29 cellular contexts compared by ENCODE assay signal in the genomic region with DNA sequence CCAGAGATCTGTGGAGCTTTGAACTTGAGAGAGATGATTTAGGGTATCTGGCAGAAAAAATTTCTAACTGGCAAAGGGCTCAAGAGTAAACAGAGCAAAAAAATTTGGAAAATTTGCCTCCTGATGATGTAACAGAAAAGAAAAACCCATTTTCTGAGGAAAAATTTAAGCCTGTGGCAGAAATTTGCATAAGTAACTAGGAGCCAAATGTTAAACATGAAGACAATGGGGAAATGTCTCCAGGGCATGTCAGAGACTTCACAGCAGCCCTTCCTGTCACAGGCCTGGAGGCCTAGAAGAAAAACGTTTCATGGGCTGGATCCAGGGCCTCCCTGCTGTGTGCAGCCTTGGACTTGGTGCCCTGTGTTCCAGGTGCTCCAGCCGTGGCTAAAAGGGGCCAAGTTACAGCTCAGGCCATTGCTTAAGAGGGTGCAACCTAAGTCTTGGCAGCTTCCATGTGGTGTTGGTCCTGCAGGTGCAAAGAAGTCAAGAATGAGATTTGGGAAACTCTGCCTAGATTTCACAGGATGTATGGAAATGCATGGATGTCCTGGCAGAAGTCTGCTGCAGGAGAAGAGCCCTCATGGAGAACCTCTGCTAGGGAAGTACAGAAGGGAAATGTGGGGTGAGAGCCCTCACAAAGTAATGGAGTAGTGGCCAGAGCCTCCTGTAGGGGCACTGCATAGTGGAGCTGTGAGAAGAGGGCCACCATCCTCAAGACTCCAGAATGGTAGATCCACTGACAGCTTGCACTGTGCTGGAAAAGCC. TPM values are rescaled to one million over a fixed set of nuclear protein-coding genes. Genes with fewer than 3 reads are reported as not detected.
"Had no signal": no experiment of that assay in that cellular context is flagged by ENCODE, and none has a peak within 500 bp of the region (broad histone marks: within the 10 kb centered on the region; RNA-seq: fewer than 3 reads in every experiment).

No MANE protein-coding gene starts in this region.

- H3K27ac Mint-ChIP-seq: activated CD4-positive, alpha-beta memory T cell treated with anti-CD3 and anti-CD28 coated beads for 36 hours; activated CD4-positive, alpha-beta T cell treated with anti-CD3 and anti-CD28 coated beads, Interleukin-2, amount 10 ng/mL, durations not matched to agents 24 days and 14 days; activated naive CD4-positive, alpha-beta T cell treated with anti-CD3 and anti-CD28 coated beads, Interleukin-2, amount 10 ng/mL, durations not matched to agents 7 days and 5 days; activated naive CD8-positive, alpha-beta T cell treated with anti-CD3 and anti-CD28 coated beads, Interleukin-2, amount 10 ng/mL, durations not matched to agents 7 days and 5 days; activated T-cell treated with anti-CD3 and anti-CD28 coated beads, Interleukin-2, amount 50 U/mL, for 24 hours; effector memory CD8-positive, alpha-beta T cell; stimulated activated effector memory CD8-positive, alpha-beta T cell treated with anti-CD3 and anti-CD28 coated beads, Interleukin-12 subunit alpha, Interleukin-12 subunit beta, amount 100 ng/mL, for 72 hours; stimulated activated naive CD8-positive, alpha-beta T cell treated with anti-CD3 and anti-CD28 coated beads, Interleukin-15, amount 100 ng/mL, for 72 hours; T-helper 17 cell; type B pancreatic cell had no signal

- H3K27ac ChIP-seq: brain microvascular endothelial cell, coronary artery, left ventricle myocardium inferior, pancreas, prostate gland, skin epidermis, uterus had no signal

- H3K9me3 ChIP-seq: pancreas, prostate gland, uterus had no signal

- H3K4me1 ChIP-seq: left ventricle myocardium inferior, pancreas, prostate gland, uterus had no signal

- H3K4me3 Mint-ChIP-seq: activated CD4-positive, alpha-beta memory T cell treated with anti-CD3 and anti-CD28 coated beads for 36 hours; activated CD4-positive, alpha-beta T cell treated with anti-CD3 and anti-CD28 coated beads, Interleukin-2, amount 10 ng/mL, durations not matched to agents 24 days and 14 days; activated naive CD4-positive, alpha-beta T cell treated with anti-CD3 and anti-CD28 coated beads, Interleukin-2, amount 10 ng/mL, durations not matched to agents 7 days and 5 days; activated naive CD8-positive, alpha-beta T cell treated with anti-CD3 and anti-CD28 coated beads, Interleukin-2, amount 10 ng/mL, durations not matched to agents 7 days and 5 days; activated T-cell treated with anti-CD3 and anti-CD28 coated beads, Interleukin-2, amount 50 U/mL, for 24 hours; effector memory CD8-positive, alpha-beta T cell; stimulated activated effector memory CD8-positive, alpha-beta T cell treated with anti-CD3 and anti-CD28 coated beads, Interleukin-12 subunit alpha, Interleukin-12 subunit beta, amount 100 ng/mL, for 72 hours; stimulated activated naive CD8-positive, alpha-beta T cell treated with anti-CD3 and anti-CD28 coated beads, Interleukin-15, amount 100 ng/mL, for 72 hours; T-helper 17 cell; type B pancreatic cell had no signal

- DNase-seq: activated CD4-positive, alpha-beta memory T cell treated with anti-CD3 and anti-CD28 coated beads for 36 hours; activated CD4-positive, alpha-beta T cell treated with anti-CD3 and anti-CD28 coated beads, Interleukin-2, amount 10 ng/mL, durations not matched to agents 24 days and 14 days; activated CD4-positive, CD25-positive, alpha-beta regulatory T cell treated with anti-CD3 and anti-CD28 coated beads, Interleukin-2, amount 50 U/mL, for 72 hours; activated CD8-positive, alpha-beta memory T cell treated with anti-CD3 and anti-CD28 coated beads, Interleukin-2, amount 50 U/mL, for 48 hours; activated gamma-delta T cell; activated naive CD4-positive, alpha-beta T cell treated with anti-CD3 and anti-CD28 coated beads, Interleukin-2, amount 10 ng/mL, durations not matched to agents 7 days and 5 days; activated naive CD8-positive, alpha-beta T cell treated with anti-CD3 and anti-CD28 coated beads, Interleukin-2, amount 10 ng/mL, durations not matched to agents 7 days and 5 days; activated T-cell treated with anti-CD3 and anti-CD28 coated beads, Interleukin-2, amount 50 U/mL, for 24 hours; amniotic stem cell; brain microvascular endothelial cell; effector memory CD8-positive, alpha-beta T cell; foreskin melanocyte; left ventricle myocardium inferior; naive B cell; nucleus accumbens; retina; stimulated activated CD4-positive, alpha-beta T cell treated with anti-CD3 and anti-CD28 coated beads, Interleukin-12 subunit alpha, Interleukin-12 subunit beta, amount 100 ng/mL, for 4 hours; stimulated activated CD4-positive, alpha-beta T cell treated with anti-CD3 and anti-CD28 coated beads, Interleukin-4, amount 100 ng/mL, for 24 hours; stimulated activated naive CD8-positive, alpha-beta T cell treated with anti-CD3 and anti-CD28 coated beads, Interleukin-15, amount 100 ng/mL, for 72 hours; substantia nigra; T-helper 17 cell; uterus had no signal

- H3K27me3 ChIP-seq: brain microvascular endothelial cell, uterus had no signal

- H3K4me1 Mint-ChIP-seq: activated CD4-positive, alpha-beta T cell treated with anti-CD3 and anti-CD28 coated beads, Interleukin-2, amount 10 ng/mL, durations not matched to agents 24 days and 14 days; activated naive CD4-positive, alpha-beta T cell treated with anti-CD3 and anti-CD28 coated beads, Interleukin-2, amount 10 ng/mL, durations not matched to agents 7 days and 5 days; activated naive CD8-positive, alpha-beta T cell treated with anti-CD3 and anti-CD28 coated beads, Interleukin-2, amount 10 ng/mL, durations not matched to agents 7 days and 5 days; naive B cell; stimulated activated effector memory CD8-positive, alpha-beta T cell treated with anti-CD3 and anti-CD28 coated beads, Interleukin-12 subunit alpha, Interleukin-12 subunit beta, amount 100 ng/mL, for 72 hours; stimulated activated naive CD8-positive, alpha-beta T cell treated with anti-CD3 and anti-CD28 coated beads, Interleukin-15, amount 100 ng/mL, for 72 hours; T-helper 17 cell had no signal

- ATAC-seq: effector memory CD8-positive, alpha-beta T cell; pancreas; sciatic nerve; stimulated activated effector memory CD8-positive, alpha-beta T cell treated with anti-CD3 and anti-CD28 coated beads, Interleukin-12 subunit alpha, Interleukin-12 subunit beta, amount 100 ng/mL, for 72 hours; stimulated activated naive CD8-positive, alpha-beta T cell treated with anti-CD3 and anti-CD28 coated beads, Interleukin-15, amount 100 ng/mL, for 72 hours; T-helper 17 cell had no signal

- H3K36me3 Mint-ChIP-seq: activated CD4-positive, alpha-beta memory T cell treated with anti-CD3 and anti-CD28 coated beads for 36 hours; activated naive CD4-positive, alpha-beta T cell treated with anti-CD3 and anti-CD28 coated beads, Interleukin-2, amount 10 ng/mL, durations not matched to agents 7 days and 5 days; activated naive CD8-positive, alpha-beta T cell treated with anti-CD3 and anti-CD28 coated beads, Interleukin-2, amount 10 ng/mL, durations not matched to agents 7 days and 5 days; stimulated activated effector memory CD8-positive, alpha-beta T cell treated with anti-CD3 and anti-CD28 coated beads, Interleukin-12 subunit alpha, Interleukin-12 subunit beta, amount 100 ng/mL, for 72 hours had no signal

- H3K36me3 ChIP-seq: brain microvascular endothelial cell, left ventricle myocardium inferior, pancreas, prostate gland, uterus had no signal

- H3K4me3 ChIP-seq: coronary artery, left ventricle myocardium inferior, pancreas, prostate gland, skin epidermis, uterus had no signal

- H3K27me3 Mint-ChIP-seq: activated CD4-positive, alpha-beta memory T cell treated with anti-CD3 and anti-CD28 coated beads for 36 hours; activated CD4-positive, alpha-beta T cell treated with anti-CD3 and anti-CD28 coated beads, Interleukin-2, amount 10 ng/mL, durations not matched to agents 24 days and 14 days; activated naive CD4-positive, alpha-beta T cell treated with anti-CD3 and anti-CD28 coated beads, Interleukin-2, amount 10 ng/mL, durations not matched to agents 7 days and 5 days; activated naive CD8-positive, alpha-beta T cell treated with anti-CD3 and anti-CD28 coated beads, Interleukin-2, amount 10 ng/mL, durations not matched to agents 7 days and 5 days; activated T-cell treated with anti-CD3 and anti-CD28 coated beads, Interleukin-2, amount 50 U/mL, for 24 hours; effector memory CD8-positive, alpha-beta T cell; stimulated activated naive CD8-positive, alpha-beta T cell treated with anti-CD3 and anti-CD28 coated beads, Interleukin-15, amount 100 ng/mL, for 72 hours; T-helper 17 cell had no signal

RNA-seq across cellular contexts. Expression of a gene that starts 8.1 kb away (rescaled TPM):
- total RNA-seq: activated CD4-positive, alpha-beta memory T cell treated with anti-CD3 and anti-CD28 coated beads for 36 hours; activated naive CD8-positive, alpha-beta T cell treated with anti-CD3 and anti-CD28 coated beads, Interleukin-2, amount 10 ng/mL, durations not matched to agents 7 days and 5 days had no signal
